10 cellular contexts compared by ENCODE assay signal in genomic region chr11:60910281-60910687, GRCh38. TPM values are rescaled to one million over a fixed set of nuclear protein-coding genes. Genes with fewer than 3 reads are reported as not detected.
DNase-seq lines count a peak whose midpoint lies in the region; ATAC-seq, FAIRE-seq and TF ChIP-seq lines count a peak whose summit lies in the region.
"Had no signal": no experiment of that assay in that cellular context is flagged by ENCODE, and none has a peak within 500 bp of the region (broad histone marks: within the 10 kb centered on the region; RNA-seq: fewer than 3 reads in every experiment).

No MANE protein-coding gene starts in this region.

- no peak overlapping the region for H3K4me2 ChIP-seq in K562 (ENCODE audit: insufficient read depth, low read length)

- TF ChIP-seq CTCF in K562 (IDR thresholded peaks at IDR 0.05 in 2 of 3, conservative IDR thresholded peaks at IDR 0.05 in 1 of 3; ENCODE audit: insufficient read depth in 2 of 3, low read depth in 1 of 3, low read length in 3 of 3) (no peak), endodermal cell (conservative IDR thresholded peaks at IDR 0.05) (no peak)

- peaks cover 26% of the 10 kb centered on the region for H3K79me2 ChIP-seq in K562 (ENCODE audit: control insufficient read depth, insufficient read depth, low read length)

- no peak overlapping the region for H2AFZ ChIP-seq in K562 (ENCODE audit: low read depth, low read length)

- H3K4me3 ChIP-seq in K562 (no peak overlapping the region), endodermal cell (ENCODE audit: low read length) (no peak overlapping the region)
- H3K4me3 ChIP-seq: prostate gland had no signal

- peaks cover 8% of the 10 kb centered on the region for H3K9me3 ChIP-seq in K562 (replicated peaks; ENCODE audit: control insufficient read depth, insufficient read depth, low read depth, low read length)
- no peaks in the 10 kb centered on the region for H3K9me3 ChIP-seq in endodermal cell (ENCODE audit: control insufficient read depth, low read length)
- H3K9me3 ChIP-seq: prostate gland had no signal

- TF ChIP-seq RAD21 in K562 (CRISPR knock-in tag; conservative IDR thresholded peaks at IDR 0.05 in 1 of 2, IDR thresholded peaks at IDR 0.05 in 1 of 2), result no peak

- peaks cover 48% of the 10 kb centered on the region for H3K27me3 Mint-ChIP-seq in endodermal cell (ENCODE audit: insufficient read depth)

- no peak overlapping the region for H3K27ac Mint-ChIP-seq in endodermal cell

- POLR2A ChIA-PET in K562 (lab: Yijun Ruan, JAX), result no interaction called here

- DNase-seq in K562 (ENCODE audit: extremely low read depth in 1 of 4, low spot score in 3 of 4) (no peak), DMS153 treated with DMSO at 0.1 percent for 48 hours (lab: John Stamatoyannopoulos, UW; ENCODE audit: unreplicated experiment) (no peak), NCI-H128 (lab: John Stamatoyannopoulos, UW; ENCODE audit: unreplicated experiment) (no peak), endodermal cell (no peak)

- no TSS peak for BruUV-seq in K562 (replicated peaks; lab: Mats Ljungman, UMichigan)

- H3K9me3 Mint-ChIP-seq in endodermal cell, result no peaks in the 10 kb centered on the region

- CTCF ChIA-PET in K562 (lab: Yijun Ruan, JAX; ENCODE audit: low intra/inter-chr PET ratio), result no interaction called here

- WGBS in K562 (ENCODE audit: insufficient coverage, low coverage, missing lambda C conversion rate), result 29% methylated on average over 3 of the region's 3 CpGs
- WGBS in endodermal cell (ENCODE audit: insufficient coverage in 1 of 2, insufficient read length in 1 of 2), 2 experiments, result 60 to 76% methylated on average over 1 to 3 of the region's 3 CpGs

- H3K4me1 ChIP-seq in K562 (replicated peaks in 1 of 2; ENCODE audit: control insufficient read depth in 2 of 2, insufficient read depth in 2 of 2, low read length in 2 of 2), result peaks cover 8 to 25% of the 10 kb centered on the region in 2 experiments; a peak in 4 of 5 replicates
- H3K4me1 ChIP-seq in endodermal cell (ENCODE audit: control insufficient read depth, insufficient read depth, low read length), result peaks cover 3% of the 10 kb centered on the region

- H3K36me3 ChIP-seq in K562 (ENCODE audit: control insufficient read depth, insufficient read depth, low read length), result peaks cover under 1% of the 10 kb centered on the region; the same call in 1 of the 3 replicates
- H3K36me3 ChIP-seq in endodermal cell (ENCODE audit: control insufficient read depth, insufficient read depth, low read length), result no peaks in the 10 kb centered on the region
- H3K36me3 ChIP-seq: prostate gland had no signal

- H3K4me3 Mint-ChIP-seq in endodermal cell, result no peak overlapping the region

- H3K27me3 ChIP-seq in K562 (ENCODE audit: control insufficient read depth in 2 of 2, insufficient read depth in 2 of 2, low read length in 2 of 2) (no peaks in the 10 kb centered on the region), endodermal cell (ENCODE audit: control insufficient read depth, insufficient read depth, low read length, poor library complexity, severe bottlenecking) (peaks cover 24% of the 10 kb centered on the region)

- peaks cover 7% of the 10 kb centered on the region; the same call in 1 of the 2 replicates for H4K20me1 ChIP-seq in K562 (replicated peaks; ENCODE audit: control insufficient read depth, insufficient read depth, low read length)

- TF ChIP-seq POLR2A in K562 (conservative IDR thresholded peaks at IDR 0.05), result no peak

- no peak overlapping the region for H3K27ac ChIP-seq in K562 (ENCODE audit: extremely low read depth, low read depth, low read length)
- H3K27ac ChIP-seq in endodermal cell (ENCODE audit: low read depth, low read length), result no peak overlapping the region
- H3K27ac ChIP-seq: prostate gland had no signal

- peak; percentile 32 for ATAC-seq in GM18499 (IDR thresholded peaks at IDR 0.05; ENCODE audit: insufficient read depth, unreplicated experiment)
- ATAC-seq in GM21390 (IDR thresholded peaks at IDR 0.05; ENCODE audit: unreplicated experiment), result peak; percentile 37
- peak; percentile 33 for ATAC-seq in HG03342 (IDR thresholded peaks at IDR 0.05; ENCODE audit: unreplicated experiment)
- ATAC-seq in K562, result no peak
- no peak for ATAC-seq in GM18519 (IDR thresholded peaks at IDR 0.05; ENCODE audit: low FRiP score, unreplicated experiment)

- peaks cover 20% of the 10 kb centered on the region for H3K4me1 Mint-ChIP-seq in endodermal cell

- no peaks in the 10 kb centered on the region for H3K9me1 ChIP-seq in K562 (ENCODE audit: control insufficient read depth, insufficient read depth, low read length)

- intact Hi-C loops in K562 (cut with micrococcal nuclease), result no loop called here

- in situ Hi-C loops in K562 (cut with MboI), result no loop called here

- no peak overlapping the region for H3K9ac ChIP-seq in K562 (ENCODE audit: insufficient read depth in 1 of 2, low read depth in 2 of 2, low read length in 2 of 2)
- no peak overlapping the region for H3K9ac ChIP-seq in endodermal cell (ENCODE audit: extremely low read depth, low read length, poor library complexity, severe bottlenecking)

- H3K36me3 Mint-ChIP-seq in endodermal cell (ENCODE audit: low read depth), result no peaks in the 10 kb centered on the region

- no peak for FAIRE-seq in K562 (lab: Jason Lieb, UNC)

- TF ChIP-seq EP300 in K562 (IDR thresholded peaks at IDR 0.05; ENCODE audit: low read length), result no peak

RNA-seq across cellular contexts. Expression of gene TMEM109, which starts 3.7 kb away (rescaled TPM):
- 15.1 and 39.4 TPM in 2 replicates for total RNA-seq in K562 (2011; cell fraction: chromatin; rRNA removed; ENCODE audit: low replicate concordance)
- total RNA-seq in K562 (2011; cell fraction: nucleolus; rRNA removed), result 48.2 and 68.0 TPM in 2 replicates
- 65.5 and 90.9 TPM in 2 replicates for total RNA-seq in K562 (2011; cell fraction: nucleoplasm; rRNA removed)
- total RNA-seq in K562 (2014; rRNA removed) (26.8 and 48.2 TPM in 2 replicates), K562 (2014; rRNA removed; fragmentation: Illumina TruSeq; extraction: Trizol) (23.3 and 30.5 TPM in 2 replicates), K562 (2015; rRNA removed; fragmentation: Illumina TruSeq; extraction: Trizol) (31.3 and 32.7 TPM in 2 replicates), K562 (2021) (69.8 and 79.0 TPM in 2 replicates), endodermal cell (10 to 100 TPM; 41.4 to 56.8 TPM)
- polyA plus RNA-seq in K562 (2011; rRNA removed) (16.2 and 24.9 TPM in 2 replicates), K562 (2014; fragmentation: Illumina TruSeq; extraction: Trizol) (71.3 and 83.1 TPM in 2 replicates), K562 (2014; fragmentation: Nextera tagmentation; extraction: Ambion mirVana) (10 to 100 TPM in 1 of 2 experiments, 1 to 10 TPM in 1; 9.2 to 18.3 TPM), K562 (2014; rRNA removed) (31.7 and 44.0 TPM in 2 replicates)
- 21.6 and 39.6 TPM in 2 replicates for polyA plus RNA-seq in K562 (2011; cell fraction: cytosol; rRNA removed)
- polyA plus RNA-seq in K562 (2011; cell fraction: nucleus; rRNA removed), result 16.5 and 20.7 TPM in 2 replicates
- 43.2 and 51.4 TPM in 2 replicates for polyA plus RNA-seq in K562 (2012)
- polyA minus RNA-seq in K562 (2011; rRNA and poly(A)+ RNA removed), result 10.7 and 12.1 TPM in 2 replicates
- 20.4 and 24.0 TPM in 2 replicates for polyA minus RNA-seq in K562 (2011; cell fraction: cytosol; rRNA and poly(A)+ RNA removed)
- 5.5 and 8.0 TPM in 2 replicates for polyA minus RNA-seq in K562 (2011; cell fraction: nucleus; rRNA and poly(A)+ RNA removed)
- 57.8 TPM for polyA plus RNA-seq in endodermal cell (2013, experiment 1 of 2)
- 55.8 TPM for polyA plus RNA-seq in endodermal cell (2013, experiment 2 of 2)

RNA-seq across cellular contexts. Expression of gene PRPF19, which starts 3.9 kb away (rescaled TPM):
- 44.6 and 81.5 TPM in 2 replicates for total RNA-seq in K562 (2011; cell fraction: chromatin; rRNA removed; ENCODE audit: low replicate concordance)
- 57.1 and 61.7 TPM in 2 replicates for total RNA-seq in K562 (2011; cell fraction: nucleolus; rRNA removed)
- total RNA-seq in K562 (2011; cell fraction: nucleoplasm; rRNA removed), result 54.4 and 88.4 TPM in 2 replicates
- 93.5 and 122 TPM in 2 replicates for total RNA-seq in K562 (2014; rRNA removed)
- 58.4 and 68.0 TPM in 2 replicates for total RNA-seq in K562 (2014; rRNA removed; fragmentation: Illumina TruSeq; extraction: Trizol)
- total RNA-seq in K562 (2015; rRNA removed; fragmentation: Illumina TruSeq; extraction: Trizol), result 84.9 and 89.6 TPM in 2 replicates
- total RNA-seq in K562 (2021), result 193 and 208 TPM in 2 replicates
- polyA plus RNA-seq in K562 (2011; rRNA removed), result 31.5 and 61.8 TPM in 2 replicates
- 40.2 and 96.7 TPM in 2 replicates for polyA plus RNA-seq in K562 (2011; cell fraction: cytosol; rRNA removed)
- polyA plus RNA-seq in K562 (2011; cell fraction: nucleus; rRNA removed), result 41.7 and 70.4 TPM in 2 replicates
- 146 and 194 TPM in 2 replicates for polyA plus RNA-seq in K562 (2012)
- polyA plus RNA-seq in K562 (2014; fragmentation: Illumina TruSeq; extraction: Trizol), result 212 and 213 TPM in 2 replicates
- polyA plus RNA-seq in K562 (2014; fragmentation: Nextera tagmentation; extraction: Ambion mirVana), result 10 to 100 TPM in 1 of 2 experiments, 1 to 10 TPM in 1; 9.4 to 16.5 TPM
- 73.1 and 73.2 TPM in 2 replicates for polyA plus RNA-seq in K562 (2014; rRNA removed)
- polyA minus RNA-seq in K562 (2011; rRNA and poly(A)+ RNA removed), result 23.9 and 28.7 TPM in 2 replicates
- 53.3 and 75.9 TPM in 2 replicates for polyA minus RNA-seq in K562 (2011; cell fraction: cytosol; rRNA and poly(A)+ RNA removed)
- 41.1 and 43.4 TPM in 2 replicates for polyA minus RNA-seq in K562 (2011; cell fraction: nucleus; rRNA and poly(A)+ RNA removed)
- 100 to 1,000 TPM; 106 to 109 TPM for total RNA-seq in endodermal cell
- 106 TPM for polyA plus RNA-seq in endodermal cell (2013, experiment 1 of 2)
- polyA plus RNA-seq in endodermal cell (2013, experiment 2 of 2), result 102 TPM

RNA-seq across cellular contexts. Expression of gene TMEM132A, which starts 14.0 kb away (rescaled TPM):
- total RNA-seq in K562 (2011; cell fraction: chromatin; rRNA removed; ENCODE audit: low replicate concordance), result 0.77 and 2.6 TPM in 2 replicates
- 1.4 and 2.5 TPM in 2 replicates for total RNA-seq in K562 (2011; cell fraction: nucleolus; rRNA removed)
- 1.2 and 2.1 TPM in 2 replicates for total RNA-seq in K562 (2011; cell fraction: nucleoplasm; rRNA removed)
- total RNA-seq in K562 (2014; rRNA removed) (0.12 and 0.14 TPM in 2 replicates), K562 (2014; rRNA removed; fragmentation: Illumina TruSeq; extraction: Trizol) (not detected in 2 replicates), K562 (2015; rRNA removed; fragmentation: Illumina TruSeq; extraction: Trizol) (0.04 TPM in 1 of 2 replicates, not detected in the other), K562 (2021) (0.24 and 0.47 TPM in 2 replicates), endodermal cell (100 to 1,000 TPM; 135 to 140 TPM)
- polyA plus RNA-seq in K562 (2011; rRNA removed) (0.18 and 0.20 TPM in 2 replicates), K562 (2014; fragmentation: Illumina TruSeq; extraction: Trizol) (not detected in 2 replicates), K562 (2014; fragmentation: Nextera tagmentation; extraction: Ambion mirVana) (not detected), K562 (2014; rRNA removed) (0.93 and 1.1 TPM in 2 replicates)
- 0.03 and 0.30 TPM in 2 replicates for polyA plus RNA-seq in K562 (2011; cell fraction: cytosol; rRNA removed)
- polyA plus RNA-seq in K562 (2011; cell fraction: nucleus; rRNA removed), result 1.1 and 3.4 TPM in 2 replicates
- polyA plus RNA-seq in K562 (2012), result 0.12 and 0.26 TPM in 2 replicates
- polyA minus RNA-seq in K562 (2011; rRNA and poly(A)+ RNA removed), result 0.15 and 0.46 TPM in 2 replicates
- polyA minus RNA-seq in K562 (2011; cell fraction: cytosol; rRNA and poly(A)+ RNA removed), result 0.73 and 1.4 TPM in 2 replicates
- 1.8 and 2.2 TPM in 2 replicates for polyA minus RNA-seq in K562 (2011; cell fraction: nucleus; rRNA and poly(A)+ RNA removed)
- polyA plus RNA-seq in endodermal cell (2013, experiment 1 of 2), result 230 TPM
- 208 TPM for polyA plus RNA-seq in endodermal cell (2013, experiment 2 of 2)

RNA-seq across cellular contexts. Expression of gene SLC15A3, which starts 41.7 kb away (rescaled TPM):
- not detected in 2 replicates for total RNA-seq in K562 (2011; cell fraction: chromatin; rRNA removed; ENCODE audit: low replicate concordance)
- not detected in 2 replicates for total RNA-seq in K562 (2011; cell fraction: nucleolus; rRNA removed)
- total RNA-seq in K562 (2011; cell fraction: nucleoplasm; rRNA removed), result not detected in 2 replicates
- total RNA-seq in K562 (2014; rRNA removed) (not detected in 2 replicates), K562 (2014; rRNA removed; fragmentation: Illumina TruSeq; extraction: Trizol) (not detected in 2 replicates), K562 (2015; rRNA removed; fragmentation: Illumina TruSeq; extraction: Trizol) (not detected in 2 replicates), K562 (2021) (0.27 and 0.45 TPM in 2 replicates), endodermal cell (1 to 10 TPM; 1.4 to 1.6 TPM)
- polyA plus RNA-seq in K562 (2011; rRNA removed) (not detected in 2 replicates), K562 (2014; fragmentation: Illumina TruSeq; extraction: Trizol) (not detected in 2 replicates), K562 (2014; fragmentation: Nextera tagmentation; extraction: Ambion mirVana) (not detected), K562 (2014; rRNA removed) (0.07 TPM in 1 of 2 replicates, not detected in the other)
- not detected in 2 replicates for polyA plus RNA-seq in K562 (2011; cell fraction: cytosol; rRNA removed)
- polyA plus RNA-seq in K562 (2011; cell fraction: nucleus; rRNA removed), result not detected in 2 replicates
- not detected in 2 replicates for polyA plus RNA-seq in K562 (2012)
- not detected in 2 replicates for polyA minus RNA-seq in K562 (2011; rRNA and poly(A)+ RNA removed)
- polyA minus RNA-seq in K562 (2011; cell fraction: cytosol; rRNA and poly(A)+ RNA removed), result not detected in 2 replicates
- polyA minus RNA-seq in K562 (2011; cell fraction: nucleus; rRNA and poly(A)+ RNA removed), result not detected in 2 replicates
- 10.8 TPM for polyA plus RNA-seq in endodermal cell (2013, experiment 1 of 2)
- 8.9 TPM for polyA plus RNA-seq in endodermal cell (2013, experiment 2 of 2)

RNA-seq across cellular contexts. Expression of gene ZP1, which starts 42.9 kb away (rescaled TPM):
- total RNA-seq in K562 (2011; cell fraction: chromatin; rRNA removed; ENCODE audit: low replicate concordance), result not detected in 2 replicates
- total RNA-seq in K562 (2011; cell fraction: nucleolus; rRNA removed), result not detected in 2 replicates
- not detected in 2 replicates for total RNA-seq in K562 (2011; cell fraction: nucleoplasm; rRNA removed)
- total RNA-seq in K562 (2014; rRNA removed), result not detected in 2 replicates
- total RNA-seq in K562 (2014; rRNA removed; fragmentation: Illumina TruSeq; extraction: Trizol), result not detected in 2 replicates
- not detected in 2 replicates for total RNA-seq in K562 (2015; rRNA removed; fragmentation: Illumina TruSeq; extraction: Trizol)
- not detected in 2 replicates for total RNA-seq in K562 (2021)
- 0.11 and 0.12 TPM in 2 replicates for polyA plus RNA-seq in K562 (2011; rRNA removed)
- 0.04 and 0.66 TPM in 2 replicates for polyA plus RNA-seq in K562 (2011; cell fraction: cytosol; rRNA removed)
- 0.70 and 0.72 TPM in 2 replicates for polyA plus RNA-seq in K562 (2011; cell fraction: nucleus; rRNA removed)
- polyA plus RNA-seq in K562 (2012), result 0.08 TPM in 1 of 2 replicates, not detected in the other
- not detected in 2 replicates for polyA plus RNA-seq in K562 (2014; fragmentation: Illumina TruSeq; extraction: Trizol)
- not detected for polyA plus RNA-seq in K562 (2014; fragmentation: Nextera tagmentation; extraction: Ambion mirVana)
- 0.15 TPM in 1 of 2 replicates, not detected in the other for polyA plus RNA-seq in K562 (2014; rRNA removed)
- polyA minus RNA-seq in K562 (2011; rRNA and poly(A)+ RNA removed), result not detected in 2 replicates
- polyA minus RNA-seq in K562 (2011; cell fraction: cytosol; rRNA and poly(A)+ RNA removed), result not detected in 2 replicates
- 0.56 TPM in 1 of 2 replicates, not detected in the other for polyA minus RNA-seq in K562 (2011; cell fraction: nucleus; rRNA and poly(A)+ RNA removed)
- not detected for total RNA-seq in endodermal cell
- polyA plus RNA-seq in endodermal cell (2013, experiment 1 of 2), result not detected
- polyA plus RNA-seq in endodermal cell (2013, experiment 2 of 2), result not detected
- total RNA-seq: cerebellum had no signal

Comparison
In these comparisons a context has a peak if more than half of its experiments do, and no peak if none do; other contexts are left out.
1. ATAC-seq: peak in GM18499 (single experiment), GM21390 (single experiment) and HG03342 (single experiment); none in K562 (single experiment) and GM18519 (single experiment).
2. RNA of gene TMEM132A, which starts 14.0 kb away (total RNA-seq): 135 to 140 TPM in endodermal cell; 0.04 to 2.6 TPM in K562; every median in the first group is over 10 times any median in the second.